In genomic region chr7:133564484-133564883, GRCh38 we compare ENCODE assay signal across 17 cellular contexts.
DNase-seq lines count a peak whose midpoint lies in the region; ATAC-seq and TF ChIP-seq lines count a peak whose summit lies in the region.
"Had no signal": no experiment of that assay in that cellular context is flagged by ENCODE, and none has a peak within 500 bp of the region (broad histone marks: within the 10 kb centered on the region; RNA-seq: fewer than 3 reads in every experiment).

No MANE protein-coding gene starts in this region.

- CTCF ChIA-PET in PC-9 (lab: Charles Lee): no interaction called here

- TF ChIP-seq CTCF in GM12872 (IDR thresholded peaks at IDR 0.05; ENCODE audit: insufficient read depth, low read depth, low read length): peak; percentile 12; the same call in 1 of the 3 replicates
- 0 out of 2 replicates have a peak, but pooled peaks have one; percentile 34 for TF ChIP-seq CTCF in PC-9 (conservative IDR thresholded peaks at IDR 0.05)
- peak; percentile 23 for TF ChIP-seq CTCF in fibroblast of pulmonary artery (IDR thresholded peaks at IDR 0.05; ENCODE audit: low read length, missing control alignments)
- TF ChIP-seq CTCF in colonic mucosa (IDR thresholded peaks at IDR 0.05): no peak

- in situ Hi-C loops in ACHN (cut with HindIII; ENCODE audit: low pct_ligation_motif_present, low pct_unique_long_range_greater_than_20kb, low sequenced_read_pairs) (no loop called here), KBM-7 (cut with MboI; ENCODE audit: low pct_unique_long_range_greater_than_20kb, low sequenced_read_pairs) (no loop called here)

- H3K4me1 ChIP-seq in PC-9 (replicated peaks; ENCODE audit: insufficient read depth) (no peaks in the 10 kb centered on the region), colonic mucosa (no peaks in the 10 kb centered on the region)
- H3K4me1 ChIP-seq: testis had no signal

- no peaks in the 10 kb centered on the region for H3K9me2 ChIP-seq in PC-9 (ENCODE audit: insufficient read depth)

- H3K4me3 ChIP-seq in PC-9 (no peak overlapping the region), fibroblast of pulmonary artery (replicated peaks; ENCODE audit: low read depth, low read length) (no peak overlapping the region), colonic mucosa (no peak overlapping the region)
- H3K4me3 ChIP-seq: ovary, sigmoid colon, testis had no signal

- H3K36me3 ChIP-seq in PC-9 (ENCODE audit: low read depth): no peaks in the 10 kb centered on the region
- no peaks in the 10 kb centered on the region for H3K36me3 ChIP-seq in colonic mucosa
- H3K36me3 ChIP-seq: ovary, sigmoid colon, WERI-Rb-1 had no signal

- intact Hi-C loops in PC-9 (cut with micrococcal nuclease; ENCODE audit: unreplicated experiment) (no loop called here), colonic mucosa (cut with DNase I) (no loop called here)

- POLR2A ChIA-PET in PC-9 (lab: Charles Lee; ENCODE audit: unreplicated experiment): no interaction called here

- H3K27ac ChIP-seq in PC-9: no peak overlapping the region
- no peak overlapping the region for H3K27ac ChIP-seq in colonic mucosa
- H3K27ac ChIP-seq: ovary, sigmoid colon, testis, WERI-Rb-1 had no signal

- no peaks in the 10 kb centered on the region for H3K79me2 ChIP-seq in PC-9 (ENCODE audit: low read depth)

- no TSS peak for BruUV-seq in PC-9 (replicated peaks; lab: Mats Ljungman, UMichigan)

- H3K27me3 ChIP-seq in PC-9 (ENCODE audit: insufficient read depth, low read depth) (no peaks in the 10 kb centered on the region), colonic mucosa (no peaks in the 10 kb centered on the region)
- H3K27me3 ChIP-seq: ovary, sigmoid colon, testis had no signal

- ATAC-seq in GM18498 (IDR thresholded peaks at IDR 0.05; ENCODE audit: unreplicated experiment): no peak
- ATAC-seq: esophagus mucosa; stimulated activated effector memory CD8-positive, alpha-beta T cell treated with anti-CD3 and anti-CD28 coated beads, Interleukin-12 subunit alpha, Interleukin-12 subunit beta, amount 100 ng/mL, for 72 hours had no signal

- DNase-seq in ACHN: peak; percentile 10
- no peak for DNase-seq in PC-9
- no peak for DNase-seq in fibroblast of pulmonary artery (ENCODE audit: low read depth)
- no peak for DNase-seq in HPDE6-E6E7 (ENCODE audit: extremely low spot score)
- no peak for DNase-seq in colonic mucosa
- DNase-seq in KBM-7: no peak
- DNase-seq: activated gamma-delta T cell, NCI-H1694, NCI-H2227 treated with DMSO at 0.1 percent for 48 hours, ovary, sigmoid colon, testis, WERI-Rb-1 had no signal

- H4K20me1 ChIP-seq in PC-9 (ENCODE audit: insufficient read depth): no peaks in the 10 kb centered on the region

- H3K9ac ChIP-seq in colonic mucosa (ENCODE audit: low read depth in 2 of 2, low read length in 2 of 2): no peak overlapping the region

- H3K4me2 ChIP-seq in PC-9: no peak overlapping the region

- no peaks in the 10 kb centered on the region for H3F3A ChIP-seq in PC-9 (ENCODE audit: insufficient read depth, low read depth)

- no peak overlapping the region for H2AFZ ChIP-seq in PC-9

- no peaks in the 10 kb centered on the region for H3K9me3 ChIP-seq in PC-9 (ENCODE audit: insufficient read depth, low read depth)
- H3K9me3 ChIP-seq in colonic mucosa: no peaks in the 10 kb centered on the region
- H3K9me3 ChIP-seq: ovary, sigmoid colon, testis had no signal
